ENCODE assay signal across 18 cellular contexts in genomic region chr1:196425513-196425912, GRCh38.
"Had no signal": no experiment of that assay in that cellular context is flagged by ENCODE, and none has a peak within 500 bp of the region (broad histone marks: within the 10 kb centered on the region; RNA-seq: fewer than 3 reads in every experiment).

No MANE protein-coding gene starts in this region.

- H3K27ac ChIP-seq: colonic mucosa, epithelial cell of prostate, foreskin keratinocyte, left ventricle myocardium inferior, upper lobe of right lung, WERI-Rb-1 had no signal

- H3K4me3 ChIP-seq: colonic mucosa, left ventricle myocardium inferior, upper lobe of right lung had no signal

- H3K4me1 ChIP-seq: colonic mucosa, foreskin keratinocyte, left ventricle myocardium inferior, upper lobe of right lung had no signal

- H3K27me3 ChIP-seq: colonic mucosa, foreskin keratinocyte, upper lobe of right lung had no signal

- H3K36me3 ChIP-seq: colonic mucosa, left ventricle myocardium inferior, upper lobe of right lung had no signal

- DNase-seq: activated CD4-positive, alpha-beta memory T cell treated with anti-CD3 and anti-CD28 coated beads, Interleukin-2, amount 10 ng/mL, durations not matched to agents 7 days and 5 days; activated CD4-positive, alpha-beta T cell treated with anti-CD3 and anti-CD28 coated beads for 36 hours; activated gamma-delta T cell; activated T-cell treated with anti-CD3 and anti-CD28 coated beads, Interleukin-2, amount 50 U/mL, for 48 hours; colonic mucosa; effector CD4-positive, alpha-beta T cell; foreskin keratinocyte; head of caudate nucleus; left ventricle myocardium inferior; mesenchymal stem cell; occipital lobe; stimulated activated CD4-positive, alpha-beta T cell treated with anti-CD3 and anti-CD28 coated beads, Interleukin-12 subunit alpha, Interleukin-12 subunit beta, amount 100 ng/mL, for 4 hours; stimulated activated naive CD4-positive, alpha-beta T cell treated with Interleukin-2 at 50 U/mL for 16 hours; T1000; upper lobe of right lung; WERI-Rb-1 had no signal

- H3K9me3 ChIP-seq: colonic mucosa, left ventricle myocardium inferior, upper lobe of right lung had no signal

- ATAC-seq: activated CD4-positive, alpha-beta T cell treated with anti-CD3 and anti-CD28 coated beads for 36 hours; foreskin keratinocyte; natural killer cell treated with Interleukin-12 subunit alpha and Interleukin-12 subunit beta and Interleukin-15 and Interleukin-18, amount 100 ng/mL, for 72 hours; upper lobe of right lung had no signal
